In the genomic region with DNA sequence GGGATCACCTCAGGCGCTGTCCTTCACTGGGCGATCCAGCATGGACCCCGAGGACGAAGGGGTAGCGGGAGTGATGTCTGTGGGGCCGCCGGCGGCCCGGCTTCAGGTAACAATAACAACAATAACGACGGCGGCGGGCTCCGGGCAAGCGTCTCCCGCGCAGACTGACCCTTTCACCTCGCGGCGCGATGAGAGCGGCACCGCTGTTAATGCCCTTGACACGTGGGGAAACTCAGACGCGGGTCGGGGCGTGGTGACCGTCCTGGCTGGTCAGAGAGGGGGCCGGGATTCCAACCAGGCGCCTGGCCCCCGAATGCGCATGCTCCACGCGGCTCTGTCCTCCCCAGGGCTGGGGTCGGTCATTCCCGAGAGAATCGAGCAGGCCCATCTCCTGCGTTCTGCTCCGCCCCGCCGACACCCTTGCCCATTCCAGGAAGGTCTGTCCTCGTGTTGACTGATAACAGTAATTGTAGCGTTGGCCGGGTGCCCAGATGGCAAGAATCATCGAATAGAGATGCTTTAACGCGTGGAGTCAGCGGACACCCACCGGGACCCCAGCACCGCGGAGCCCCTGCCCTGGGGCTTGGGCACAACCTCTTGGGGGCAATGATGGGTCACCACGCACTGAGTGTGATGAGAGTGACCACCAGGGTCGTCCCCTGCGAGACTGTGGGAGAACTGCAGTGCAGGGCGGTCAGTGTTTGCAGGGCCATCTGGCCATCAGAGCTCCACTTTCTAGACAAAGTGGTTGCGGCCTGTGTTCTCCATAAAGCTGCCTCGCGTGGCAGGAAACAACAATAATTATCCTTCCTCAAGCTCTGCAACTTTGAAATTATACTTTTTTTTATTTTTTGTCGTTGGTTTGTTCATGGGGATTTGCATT, we compare ENCODE assay signal across 8 cellular contexts. TPM values are rescaled to one million over a fixed set of nuclear protein-coding genes. Genes with fewer than 3 reads are reported as not detected.
A peak's percentile ranks its signal among the peaks of the same experiment; 100 is the strongest.
DNase-seq lines count a peak whose midpoint lies in the region; ATAC-seq, FAIRE-seq and TF ChIP-seq lines count a peak whose summit lies in the region.

No MANE protein-coding gene starts in this region.

- DNase-seq in GM12891 (ENCODE audit: insufficient read length, low spot score) (peak; percentile 34), NCI-H345 treated with DMSO at 0.1 percent for 48 hours (lab: John Stamatoyannopoulos, UW; ENCODE audit: unreplicated experiment) (peak; percentile 43), erythroblast (lab: John Stamatoyannopoulos, UW) (peak; percentile 92 to 95), NCI-H1694 (lab: John Stamatoyannopoulos, UW) (no peak)
- peak; percentile 79 for DNase-seq in activated CD8-positive, alpha-beta memory T cell treated with anti-CD3 and anti-CD28 coated beads, Interleukin-2, amount 50 U/mL, for 48 hours
- DNase-seq in stimulated activated CD8-positive, alpha-beta memory T cell treated with anti-CD3 and anti-CD28 coated beads, Interleukin-15, amount 100 ng/mL, for 48 hours (ENCODE audit: low read depth in 2 of 2), result peak; percentile 4 to 19

- FAIRE-seq in GM12891 (lab: Jason Lieb, UNC), result peak; percentile 13

- peak; percentile 33 for ATAC-seq in HG02943 (IDR thresholded peaks at IDR 0.05; ENCODE audit: low read depth, unreplicated experiment)

- H3K9me3 ChIP-seq in mononuclear cell (ENCODE audit: low read depth, low read length), result no peaks in the 10 kb centered on the region

- peak overlapping the region; percentile 96 for H3K4me3 ChIP-seq in mononuclear cell (ENCODE audit: low read length)

- TF ChIP-seq POLR2A in GM12891 (IDR thresholded peaks at IDR 0.05; ENCODE audit: low read depth, low read length) (no peak), erythroblast (IDR thresholded peaks at IDR 0.05; ENCODE audit: low read length) (peak; percentile 52)

- peaks cover 20% of the 10 kb centered on the region for H3K4me1 ChIP-seq in mononuclear cell (ENCODE audit: insufficient read depth, low read length)

- no peaks in the 10 kb centered on the region for H3K27me3 ChIP-seq in mononuclear cell (ENCODE audit: insufficient read depth, low read length)

TF ChIP-seq in GM12891, 5 proteins besides CTCF, POLR2A, EP300 and RAD21:
- TF ChIP-seq POLR2AphosphoS5 (IDR thresholded peaks at IDR 0.05; ENCODE audit: low read depth, low read length) (no peak), SPI1 (IDR thresholded peaks at IDR 0.05; ENCODE audit: low read depth, low read length) (no peak), POU2F2 (IDR thresholded peaks at IDR 0.05; ENCODE audit: low read depth, low read length) (no peak; the same call in 1 of the 2 replicates), PAX5 (IDR thresholded peaks at IDR 0.05; ENCODE audit: insufficient read depth, low read length, severe bottlenecking) (no peak), TAF1 (IDR thresholded peaks at IDR 0.05; ENCODE audit: low read depth, low read length) (no peak)

RNA-seq across cellular contexts. Expression of a gene that starts 0.5 kb away (rescaled TPM):
- polyA plus RNA-seq in GM12891 (2012; ENCODE audit: low read depth, missing spikeins), result 0.69 TPM
- 13.4 TPM for total RNA-seq in mononuclear cell

RNA-seq across cellular contexts. Expression of a gene that starts 25.9 kb away (rescaled TPM):
- polyA plus RNA-seq in GM12891 (2012; ENCODE audit: low read depth, missing spikeins), result 47.6 TPM
- 124 TPM for total RNA-seq in mononuclear cell

RNA-seq across cellular contexts. Expression of a gene that starts 47.5 kb away (rescaled TPM):
- 0.72 TPM for polyA plus RNA-seq in GM12891 (2012; ENCODE audit: low read depth, missing spikeins)
- 0.52 TPM for total RNA-seq in mononuclear cell

RNA-seq across cellular contexts. Expression of a gene that starts 50.6 kb away (rescaled TPM):
- 33.5 TPM for polyA plus RNA-seq in GM12891 (2012; ENCODE audit: low read depth, missing spikeins)
- 7.2 TPM for total RNA-seq in mononuclear cell
